In the genomic region with DNA sequence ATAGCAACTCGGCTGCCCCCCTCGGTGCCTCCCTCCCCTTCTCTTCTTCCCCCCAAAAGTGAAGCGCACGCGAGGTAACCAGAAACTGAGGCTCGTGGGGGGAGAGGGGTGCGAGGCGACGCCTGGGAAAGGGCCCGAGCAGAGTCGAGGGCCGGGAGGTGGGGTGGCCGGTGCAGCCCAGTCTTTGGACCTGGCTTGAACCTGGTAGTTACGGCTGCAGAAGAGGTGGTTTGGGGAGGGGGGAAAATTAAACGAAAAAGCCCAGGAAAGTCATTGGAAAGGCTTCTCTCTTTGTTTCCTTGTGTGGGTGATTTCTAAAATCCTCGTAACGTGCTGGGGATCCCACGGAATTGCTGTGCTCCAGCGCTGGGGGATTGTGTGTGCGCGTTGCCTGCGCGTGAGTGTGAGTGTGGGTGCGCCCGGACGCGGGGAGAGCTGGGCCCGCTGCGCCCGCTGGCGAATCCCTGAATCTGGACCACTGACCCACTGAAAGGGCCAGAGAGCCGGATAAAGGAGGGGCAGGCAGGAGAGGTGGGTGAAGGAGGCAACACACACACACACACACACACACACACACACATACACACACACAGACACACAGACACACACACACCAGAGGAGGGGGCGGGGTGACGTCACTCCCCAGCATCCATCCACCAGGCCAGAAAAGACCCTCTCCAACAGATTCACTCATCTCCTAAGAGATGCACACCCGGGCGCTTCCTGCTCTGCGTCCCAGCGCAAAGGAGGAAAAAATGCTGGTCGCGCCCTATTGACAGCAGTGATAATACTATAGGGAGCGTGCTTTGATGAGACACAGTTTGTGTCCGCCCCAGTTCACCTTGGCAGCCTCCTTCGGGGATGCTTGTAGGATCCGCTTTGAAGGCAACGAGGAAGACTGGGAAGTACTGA, we compare ENCODE assay signal across 9 cellular contexts.
DNase-seq lines count a peak whose midpoint lies in the region; ATAC-seq and TF ChIP-seq lines count a peak whose summit lies in the region.
"Had no signal": no experiment of that assay in that cellular context is flagged by ENCODE, and none has a peak within 500 bp of the region (broad histone marks: within the 10 kb centered on the region; RNA-seq: fewer than 3 reads in every experiment).

No MANE protein-coding gene starts in this region.

- no peaks in the 10 kb centered on the region for H3K36me3 ChIP-seq in left lung

- peak overlapping the region; percentile 35 to 48 for H3K4me3 ChIP-seq in left lung

- intact Hi-C loops in left lung (cut with DNase I): no loop called here

- no peaks in the 10 kb centered on the region for H3K9me3 ChIP-seq in left lung

- H3K27ac ChIP-seq in caudate nucleus (ENCODE audit: low read depth, low read length): peak overlapping the region; percentile 93
- no peak overlapping the region for H3K27ac ChIP-seq in left lung
- H3K27ac ChIP-seq in substantia nigra (ENCODE audit: low read depth, low read length, poor library complexity, severe bottlenecking): peak overlapping the region; percentile 99
- H3K27ac ChIP-seq: 22Rv1 had no signal

- peak; percentile 22 for ATAC-seq in left lung
- no peak for ATAC-seq in GM18868 (IDR thresholded peaks at IDR 0.05; ENCODE audit: unreplicated experiment)

- TF ChIP-seq CTCF in left lung (IDR thresholded peaks at IDR 0.05): no peak

- no peaks in the 10 kb centered on the region for H3K4me1 ChIP-seq in left lung

- DNase-seq in DMS 273 (lab: John Stamatoyannopoulos, UW; ENCODE audit: unreplicated experiment) (peak; percentile 5), DMS 273 treated with DMSO at 0.1 percent for 48 hours (lab: John Stamatoyannopoulos, UW) (no peak), caudate nucleus (lab: John Stamatoyannopoulos, UW) (peak in 32 of 61 donors; percentile 4 to 74 (median 48)), left lung (no peak), substantia nigra (lab: John Stamatoyannopoulos, UW) (peak in 21 of 49 donors; percentile 17 to 78 (median 41)), RKO (ENCODE audit: low spot score) (no peak)
- DNase-seq in central memory CD4-positive, alpha-beta T cell: no peak

- peaks cover 15 to 54% of the 10 kb centered on the region in 2 donors for H3K27me3 ChIP-seq in left lung

Comparison
In these comparisons a context has a peak if more than half of its experiments do, and no peak if none do; other contexts are left out.
1. DNase-seq: peak in DMS 273 (single experiment) and caudate nucleus (32 of 61); none in DMS 273 treated with DMSO at 0.1 percent for 48 hours (single experiment), left lung (0 of 2), central memory CD4-positive, alpha-beta T cell (single experiment) and RKO (single experiment).
2. H3K27ac ChIP-seq: peak in caudate nucleus (single experiment) and substantia nigra (single experiment); none in left lung (0 of 2).